17 cellular contexts compared by ENCODE assay signal in the genomic region with DNA sequence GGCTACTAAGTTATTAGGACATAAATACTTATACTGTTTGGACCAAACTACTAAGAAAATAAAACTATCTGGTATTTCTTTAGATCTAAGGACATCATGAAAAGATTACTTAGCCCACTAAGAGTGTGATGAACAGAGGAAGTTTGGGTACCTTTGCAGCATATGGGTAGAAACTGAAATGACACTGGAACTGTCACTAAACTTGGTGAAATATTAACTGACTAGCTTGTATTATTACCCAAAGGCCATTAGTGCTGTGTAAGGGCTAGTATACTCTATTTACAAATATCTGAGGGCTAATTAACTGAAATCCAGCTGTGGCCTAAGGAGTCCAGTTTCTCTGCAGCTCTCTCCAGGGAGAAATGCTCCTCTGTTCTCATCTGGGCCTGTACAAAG. TPM values are rescaled to one million over a fixed set of nuclear protein-coding genes. Genes with fewer than 3 reads are reported as not detected.
DNase-seq lines count a peak whose midpoint lies in the region; ATAC-seq, FAIRE-seq and TF ChIP-seq lines count a peak whose summit lies in the region.
"Had no signal": no experiment of that assay in that cellular context is flagged by ENCODE, and none has a peak within 500 bp of the region (broad histone marks: within the 10 kb centered on the region; RNA-seq: fewer than 3 reads in every experiment).

No MANE protein-coding gene starts in this region.

- no peaks in the 10 kb centered on the region for H3K27me3 ChIP-seq in HepG2 (ENCODE audit: control insufficient read depth in 1 of 2, insufficient read depth in 2 of 2, low read length in 2 of 2)
- H3K27me3 ChIP-seq: gastrocnemius medialis had no signal

- no peak overlapping the region for H3K9ac ChIP-seq in HepG2 (ENCODE audit: insufficient read depth, low read depth, low read length)

- H3K4me1 Mint-ChIP-seq in T-helper 2 cell treated with Interferon-gamma antibody and Interleukin-4, amounts not matched to agents 5 μg/mL and 100 μg/mL, for 36 hours (ENCODE audit: low read depth) = no peaks in the 10 kb centered on the region
- H3K4me1 Mint-ChIP-seq: activated CD4-positive, alpha-beta memory T cell treated with anti-CD3 and anti-CD28 coated beads, Interleukin-2, amount 10 ng/mL, durations not matched to agents 7 days and 5 days; CD8-positive, alpha-beta memory T cell had no signal

- H3K9me3 ChIP-seq in HepG2 (ENCODE audit: low read length) = no peaks in the 10 kb centered on the region
- H3K9me3 ChIP-seq: gastrocnemius medialis, left ventricle myocardium inferior had no signal

- H3K4me2 ChIP-seq in HepG2 (ENCODE audit: low read depth, low read length) = peak overlapping the region; percentile 54

- peaks cover 43% of the 10 kb centered on the region for H4K20me1 ChIP-seq in HepG2 (ENCODE audit: insufficient read depth, low read length)

- peaks cover 4 to 12% of the 10 kb centered on the region in 2 experiments; a peak in 1 of 5 replicates for H3K36me3 ChIP-seq in HepG2 (replicated peaks in 1 of 2; ENCODE audit: control insufficient read depth in 1 of 2, insufficient read depth in 2 of 2, low read length in 2 of 2)
- H3K36me3 ChIP-seq: gastrocnemius medialis, left ventricle myocardium inferior had no signal

- ATAC-seq in GM19025 (IDR thresholded peaks at IDR 0.05; ENCODE audit: low read depth, unreplicated experiment) = peak; percentile 99
- ATAC-seq in GM21825 (IDR thresholded peaks at IDR 0.05; ENCODE audit: unreplicated experiment) = peak; percentile 100
- peak; percentile 98 for ATAC-seq in HG03139 (IDR thresholded peaks at IDR 0.05; ENCODE audit: unreplicated experiment)
- peak; percentile 66 for ATAC-seq in HepG2
- no peak for ATAC-seq in GM18868 (IDR thresholded peaks at IDR 0.05; ENCODE audit: unreplicated experiment)
- ATAC-seq in GM21526 (IDR thresholded peaks at IDR 0.05; ENCODE audit: low FRiP score, unreplicated experiment) = no peak
- ATAC-seq: gastrocnemius medialis, SK-N-SH treated with all-trans-retinoic acid at 6 μM for 48 hours had no signal

- peaks cover 82% of the 10 kb centered on the region for H3K4me1 ChIP-seq in HepG2 (ENCODE audit: insufficient read depth, low read length)
- H3K4me1 ChIP-seq: gastrocnemius medialis had no signal

- H3K27ac Mint-ChIP-seq in T-helper 2 cell treated with Interferon-gamma antibody and Interleukin-4, amounts not matched to agents 5 μg/mL and 100 μg/mL, for 36 hours = no peak overlapping the region
- H3K27ac Mint-ChIP-seq: activated CD4-positive, alpha-beta memory T cell treated with anti-CD3 and anti-CD28 coated beads, Interleukin-2, amount 10 ng/mL, durations not matched to agents 7 days and 5 days; activated naive CD8-positive, alpha-beta T cell; CD8-positive, alpha-beta memory T cell; dendritic cell treated with granulocyte-macrophage colony-stimulating factor and Interleukin-4, amounts not matched to agents 40 ng/mL and 50 ng/mL, for 4 days had no signal

- H3K27ac ChIP-seq in HepG2 (ENCODE audit: extremely low read length, insufficient read depth, low read length) = peak overlapping the region; percentile 56
- H3K27ac ChIP-seq: gastrocnemius medialis, left ventricle myocardium inferior had no signal

- peaks cover 84% of the 10 kb centered on the region for H3K79me2 ChIP-seq in HepG2 (ENCODE audit: insufficient read depth, low read length)

- no peak for TF ChIP-seq CTCF in HepG2 (CRISPR knock-in tag; IDR thresholded peaks at IDR 0.05)

- TF ChIP-seq EP300 in HepG2 (IDR thresholded peaks at IDR 0.05; ENCODE audit: low read depth in 2 of 2, low read length in 2 of 2) (no peak), HepG2 (CRISPR knock-in tag; IDR thresholded peaks at IDR 0.05; ENCODE audit: borderline replicate concordance) (no peak)

- no peak overlapping the region for H3K4me3 Mint-ChIP-seq in T-helper 2 cell treated with Interferon-gamma antibody and Interleukin-4, amounts not matched to agents 5 μg/mL and 100 μg/mL, for 36 hours
- H3K4me3 Mint-ChIP-seq: activated CD4-positive, alpha-beta memory T cell treated with anti-CD3 and anti-CD28 coated beads, Interleukin-2, amount 10 ng/mL, durations not matched to agents 7 days and 5 days; activated naive CD8-positive, alpha-beta T cell; CD8-positive, alpha-beta memory T cell; dendritic cell treated with granulocyte-macrophage colony-stimulating factor and Interleukin-4, amounts not matched to agents 40 ng/mL and 50 ng/mL, for 4 days had no signal

- H3K27me3 Mint-ChIP-seq in T-helper 2 cell treated with Interferon-gamma antibody and Interleukin-4, amounts not matched to agents 5 μg/mL and 100 μg/mL, for 36 hours (ENCODE audit: low read depth) = no peaks in the 10 kb centered on the region
- H3K27me3 Mint-ChIP-seq: activated naive CD8-positive, alpha-beta T cell; dendritic cell treated with granulocyte-macrophage colony-stimulating factor and Interleukin-4, amounts not matched to agents 40 ng/mL and 50 ng/mL, for 4 days; progenitor cell of endocrine pancreas had no signal

- POLR2A ChIA-PET in HepG2 (lab: Yijun Ruan, JAX) = interaction anchor here (0.6 to 1.8 kb wide), 4 partner anchors 9 to 47 kb away, joined by 3 to 5 read pairs (median 3); a partner anchor contains a TSS

- no peak for FAIRE-seq in HepG2 (lab: Jason Lieb, UNC)

- no peak for TF ChIP-seq RAD21 in HepG2 (CRISPR knock-in tag; IDR thresholded peaks at IDR 0.05)

- no peak overlapping the region for H2AFZ ChIP-seq in HepG2 (ENCODE audit: low read length)

- in situ Hi-C loops in HepG2 (cut with HindIII; ENCODE audit: extremely low pct_ligation_motif_present, low pct_unique_long_range_greater_than_20kb) = no loop called here

- DNase-seq in HepG2 (ENCODE audit: low spot score) (peak; percentile 9), cardiac septum (ENCODE audit: low spot score) (no peak)
- DNase-seq in T-helper 2 cell treated with Interferon-gamma antibody and Interleukin-4, amounts not matched to agents 5 μg/mL and 100 μg/mL, for 36 hours (ENCODE audit: low spot score) = no peak
- DNase-seq: activated CD4-positive, alpha-beta memory T cell treated with anti-CD3 and anti-CD28 coated beads, Interleukin-2, amount 10 ng/mL, durations not matched to agents 7 days and 5 days; CD8-positive, alpha-beta memory T cell; gastrocnemius medialis; left ventricle myocardium inferior; NCI-H82 had no signal

- intact Hi-C loops in HepG2 (cut with micrococcal nuclease; ENCODE audit: unreplicated experiment) = no loop called here
- intact Hi-C loops in cardiac septum (cut with DNase I) = no loop called here

- no peak for TF ChIP-seq POLR2A in HepG2 (IDR thresholded peaks at IDR 0.05; ENCODE audit: insufficient read depth in 1 of 2, low read depth in 2 of 2, low read length in 2 of 2)

- no peaks in the 10 kb centered on the region for H3K36me3 Mint-ChIP-seq in T-helper 2 cell treated with Interferon-gamma antibody and Interleukin-4, amounts not matched to agents 5 μg/mL and 100 μg/mL, for 36 hours (ENCODE audit: low read depth)
- H3K36me3 Mint-ChIP-seq: activated naive CD8-positive, alpha-beta T cell; CD8-positive, alpha-beta memory T cell had no signal

- peak overlapping the region in 1 of 3 experiments; percentile 29; a peak in 1 of 6 replicates for H3K4me3 ChIP-seq in HepG2 (replicated peaks in 1 of 3; ENCODE audit: insufficient read depth in 1 of 3, low read depth in 2 of 3, low read length in 3 of 3)
- H3K4me3 ChIP-seq: gastrocnemius medialis, left ventricle myocardium inferior had no signal

- no TSS peak for BruUV-seq in HepG2 (replicated peaks; lab: Mats Ljungman, UMichigan)

- no peaks in the 10 kb centered on the region for H3K9me3 Mint-ChIP-seq in T-helper 2 cell treated with Interferon-gamma antibody and Interleukin-4, amounts not matched to agents 5 μg/mL and 100 μg/mL, for 36 hours
- H3K9me3 Mint-ChIP-seq: activated CD4-positive, alpha-beta memory T cell treated with anti-CD3 and anti-CD28 coated beads, Interleukin-2, amount 10 ng/mL, durations not matched to agents 7 days and 5 days; dendritic cell treated with granulocyte-macrophage colony-stimulating factor and Interleukin-4, amounts not matched to agents 40 ng/mL and 50 ng/mL, for 4 days had no signal

- CTCF ChIA-PET in HepG2 (lab: Yijun Ruan, JAX; ENCODE audit: low intra/inter-chr PET ratio, low total read pairs) = no interaction called here

TF ChIP-seq in HepG2, 621 proteins besides CTCF, POLR2A, EP300 and RAD21 (continues in another document):
- no peak for TF ChIP-seq CBX1 (IDR thresholded peaks at IDR 0.05; ENCODE audit: low read depth)
- no peak for TF ChIP-seq SOX6 (IDR thresholded peaks at IDR 0.05)
- TF ChIP-seq SOX6 (CRISPR knock-in tag; IDR thresholded peaks at IDR 0.05) = 0 out of 2 replicates have a peak, but pooled peaks have one; percentile 17

RNA-seq across cellular contexts. Expression of a gene that starts 45.5 kb away (rescaled TPM):
- total RNA-seq in HepG2 (2016; rRNA removed; fragmentation: Illumina TruSeq; extraction: Trizol) (36.1 and 37.4 TPM in 2 replicates), cardiac septum (6.6 TPM)
- total RNA-seq in HepG2 (2016; cell fraction: cytosol; rRNA removed; fragmentation: Illumina TruSeq; extraction: Trizol; ENCODE audit: low read depth) = 11.2 and 13.0 TPM in 2 replicates
- total RNA-seq in HepG2 (2016; cell fraction: insoluble cytoplasmic fraction; rRNA removed; fragmentation: Illumina TruSeq; extraction: Trizol) = 37.3 and 40.1 TPM in 2 replicates
- total RNA-seq in HepG2 (2016; cell fraction: membrane; rRNA removed; fragmentation: Illumina TruSeq; extraction: Trizol) = 14.1 and 16.8 TPM in 2 replicates
- total RNA-seq in HepG2 (2016; cell fraction: nucleus; rRNA removed; fragmentation: Illumina TruSeq; extraction: Trizol) = 46.8 and 49.1 TPM in 2 replicates
- 23.1 and 29.1 TPM in 2 replicates for polyA plus RNA-seq in HepG2 (2011; rRNA removed)
- 7.1 and 8.4 TPM in 2 replicates for polyA plus RNA-seq in HepG2 (2011; cell fraction: cytosol; rRNA removed)
- polyA plus RNA-seq in HepG2 (2011; cell fraction: nucleus; rRNA removed) = 36.4 and 41.9 TPM in 2 replicates
- polyA plus RNA-seq in HepG2 (2012) = 58.2 and 68.4 TPM in 2 replicates
- 6.8 and 7.8 TPM in 2 replicates for polyA plus RNA-seq in HepG2 (2016; cell fraction: cytosol; fragmentation: Illumina TruSeq; extraction: Trizol; ENCODE audit: low read depth)
- 33.4 and 33.7 TPM in 2 replicates for polyA plus RNA-seq in HepG2 (2016; cell fraction: insoluble cytoplasmic fraction; fragmentation: Illumina TruSeq; extraction: Trizol; ENCODE audit: low read depth)
- 11.0 and 13.3 TPM in 2 replicates for polyA plus RNA-seq in HepG2 (2016; cell fraction: membrane; fragmentation: Illumina TruSeq; extraction: Trizol; ENCODE audit: low read depth)
- polyA plus RNA-seq in HepG2 (2016; cell fraction: nucleus; fragmentation: Illumina TruSeq; extraction: Trizol; ENCODE audit: insufficient read depth, low read depth) = 75.9 and 78.0 TPM in 2 replicates
- 13.7 and 19.1 TPM in 2 replicates for polyA minus RNA-seq in HepG2 (2011; rRNA and poly(A)+ RNA removed; ENCODE audit: low replicate concordance)
- 17.4 and 18.3 TPM in 2 replicates for polyA minus RNA-seq in HepG2 (2011; cell fraction: cytosol; rRNA and poly(A)+ RNA removed)
- 162 and 198 TPM in 2 replicates for polyA minus RNA-seq in HepG2 (2011; cell fraction: nucleus; rRNA and poly(A)+ RNA removed)

Comparison
In these comparisons a context has a peak if more than half of its experiments do, and no peak if none do; other contexts are left out.
1. ATAC-seq: peak in GM19025 (single experiment), GM21825 (single experiment), HG03139 (single experiment) and HepG2 (single experiment); none in GM18868 (single experiment) and GM21526 (single experiment).